In the genomic region with DNA sequence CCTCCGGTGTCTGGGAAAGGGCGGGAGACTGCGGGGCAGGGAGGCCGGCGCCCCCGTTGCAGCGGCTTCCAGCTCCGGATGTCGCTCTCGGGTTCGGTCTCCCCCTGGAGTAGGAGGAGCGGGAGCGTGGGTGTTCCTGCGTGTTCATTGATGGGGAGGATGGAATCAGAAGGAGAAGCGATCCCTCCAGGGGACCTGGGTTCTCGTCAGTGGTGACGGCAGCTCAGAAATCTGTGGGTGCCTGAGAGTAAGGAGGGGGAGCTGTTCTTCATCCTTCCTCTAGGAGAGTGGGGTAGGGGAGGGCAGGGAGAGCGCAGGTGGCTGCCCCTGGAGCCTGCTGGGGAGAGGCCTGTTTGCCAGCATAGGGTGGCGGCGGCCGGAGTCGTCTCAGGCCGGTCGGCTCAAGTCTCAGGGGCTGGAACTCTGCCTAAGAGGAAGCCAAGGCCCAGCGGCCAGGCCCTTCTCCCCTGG, we compare ENCODE assay signal across 8 cellular contexts. TPM values are rescaled to one million over a fixed set of nuclear protein-coding genes. Genes with fewer than 3 reads are reported as not detected.
A peak's percentile ranks its signal among the peaks of the same experiment; 100 is the strongest.
DNase-seq lines count a peak whose midpoint lies in the region; ATAC-seq and TF ChIP-seq lines count a peak whose summit lies in the region.

No MANE protein-coding gene starts in this region.

- H3K27me3 Mint-ChIP-seq in activated naive CD8-positive, alpha-beta T cell = no peaks in the 10 kb centered on the region

- no peaks in the 10 kb centered on the region for H3K79me2 ChIP-seq in OCI-LY3 (ENCODE audit: low read length)

- peak overlapping the region; percentile 73 for H3K9ac ChIP-seq in OCI-LY3 (ENCODE audit: low read length)

- H3K4me3 ChIP-seq in OCI-LY3 (ENCODE audit: low read length) (peak overlapping the region; percentile 85), left ventricle myocardium inferior (peak overlapping the region; percentile 87)

- no peak for TF ChIP-seq POLR2A in GM18505 (IDR thresholded peaks at IDR 0.05; ENCODE audit: borderline replicate concordance, extremely low read depth, insufficient read depth, insufficient read length)

- H3K27me3 ChIP-seq in OCI-LY3 (ENCODE audit: low read depth, low read length) (peaks cover 37% of the 10 kb centered on the region), left ventricle myocardium inferior (ENCODE audit: low read depth) (peaks cover 27% of the 10 kb centered on the region)

- ATAC-seq in GM18505 (IDR thresholded peaks at IDR 0.05; ENCODE audit: unreplicated experiment) (peak; percentile 5), GM18502 (IDR thresholded peaks at IDR 0.05; ENCODE audit: poor library complexity, unreplicated experiment) (no peak)

- H3K36me3 ChIP-seq in OCI-LY3 (replicated peaks; ENCODE audit: low read depth, low read length) = no peaks in the 10 kb centered on the region
- H3K36me3 ChIP-seq in left ventricle myocardium inferior = no peaks in the 10 kb centered on the region

- no peaks in the 10 kb centered on the region for H3K9me3 Mint-ChIP-seq in activated naive CD8-positive, alpha-beta T cell (ENCODE audit: low read depth)

- H3K4me3 Mint-ChIP-seq in activated naive CD8-positive, alpha-beta T cell = peak overlapping the region; percentile 97

- intact Hi-C loops in left ventricle myocardium inferior (cut with micrococcal nuclease) (no loop called here), posterior vena cava (cut with DNase I) (no loop called here)

- H3K4me1 ChIP-seq in OCI-LY3 (ENCODE audit: low read length) (peaks cover 13% of the 10 kb centered on the region), left ventricle myocardium inferior (peaks cover 35% of the 10 kb centered on the region)

- peak; percentile 36 for DNase-seq in left ventricle myocardium inferior
- DNase-seq in posterior vena cava (ENCODE audit: low spot score) = peak; percentile 83
- DNase-seq in NCI-H1930 (lab: John Stamatoyannopoulos, UW) = no peak
- DNase-seq in NCI-H82 treated with DMSO at 0.1 percent for 48 hours (lab: John Stamatoyannopoulos, UW; ENCODE audit: unreplicated experiment) = no peak

- H4K20me1 ChIP-seq in OCI-LY3 (ENCODE audit: insufficient read depth, low read length) = 0 out of 2 replicates have a peak, but pooled peaks cover 2% of the 10 kb centered on the region

- no peaks in the 10 kb centered on the region for H3K36me3 Mint-ChIP-seq in activated naive CD8-positive, alpha-beta T cell

- TF ChIP-seq CTCF in OCI-LY3 (IDR thresholded peaks at IDR 0.05; ENCODE audit: low read depth, low read length) (no peak), left ventricle myocardium inferior (IDR thresholded peaks at IDR 0.05; ENCODE audit: borderline replicate concordance) (no peak)

- H3K4me1 Mint-ChIP-seq in activated naive CD8-positive, alpha-beta T cell (ENCODE audit: low read depth) = peaks cover 54% of the 10 kb centered on the region

- no peaks in the 10 kb centered on the region for H3K9me3 ChIP-seq in OCI-LY3 (ENCODE audit: insufficient read depth, low read length)
- no peaks in the 10 kb centered on the region for H3K9me3 ChIP-seq in left ventricle myocardium inferior (replicated peaks)

- no peak overlapping the region for H3K27ac ChIP-seq in OCI-LY3 (ENCODE audit: low read length)
- H3K27ac ChIP-seq in left ventricle myocardium inferior (replicated peaks) = peak overlapping the region; percentile 90

- peak overlapping the region; percentile 93 for H3K27ac Mint-ChIP-seq in activated naive CD8-positive, alpha-beta T cell

- H3K4me2 ChIP-seq in OCI-LY3 (ENCODE audit: low read length) = peak overlapping the region; percentile 95

- peak overlapping the region; percentile 90 for H2AFZ ChIP-seq in OCI-LY3 (ENCODE audit: low read depth, low read length)

RNA-seq across cellular contexts. Expression of gene UBASH3B, which starts 1.1 kb away (rescaled TPM):
- total RNA-seq in left ventricle myocardium inferior = 2.6 TPM
- 10 to 100 TPM; 13.0 to 23.6 TPM for total RNA-seq in posterior vena cava

Comparison
In these comparisons a context has a peak if more than half of its experiments do, and no peak if none do; other contexts are left out.
1. DNase-seq: peak in left ventricle myocardium inferior (single experiment) and posterior vena cava (single experiment); none in NCI-H1930 (0 of 2) and NCI-H82 treated with DMSO at 0.1 percent for 48 hours (single experiment).